ENCODE assay signal across 1 cellular context in the genomic region with DNA sequence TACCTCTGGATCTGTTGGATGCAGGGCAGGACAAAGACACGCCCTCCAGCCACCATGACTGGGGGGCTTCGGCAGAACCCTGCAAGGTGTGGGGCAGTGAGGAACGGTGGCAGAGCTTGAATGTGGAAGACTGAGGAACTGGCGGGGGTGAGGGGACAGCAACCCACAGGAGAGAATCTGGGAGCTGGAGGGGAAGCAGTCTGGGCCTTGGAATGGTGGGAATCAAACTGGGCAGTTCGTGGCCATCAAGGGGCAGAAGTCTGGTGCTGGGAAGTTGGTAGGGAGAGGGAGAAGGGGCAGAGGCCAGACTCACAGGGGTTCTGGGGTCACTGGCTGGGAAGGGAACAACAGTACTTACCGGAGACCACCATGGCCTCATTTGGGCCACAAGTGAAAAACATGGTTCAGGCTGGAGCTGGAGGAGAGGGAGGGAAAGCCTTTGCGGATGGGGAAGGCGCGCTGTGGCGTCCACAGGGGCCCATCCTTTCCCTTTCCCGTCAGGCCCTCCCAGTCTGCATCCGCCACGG.
TF ChIP-seq lines count a peak whose summit lies in the region.

No MANE protein-coding gene starts in this region.

TF ChIP-seq in K562, 482 proteins besides CTCF, POLR2A, EP300 and RAD21 (continues in another document):
- TF ChIP-seq TOE1 (IDR thresholded peaks at IDR 0.05; ENCODE audit: borderline replicate concordance) (peak; percentile 22; the same call in 1 of the 2 replicates), TOE1 (CRISPR knock-in tag; IDR thresholded peaks at IDR 0.05; ENCODE audit: borderline replicate concordance, low read depth) (no peak), SIRT6 (IDR thresholded peaks at IDR 0.05; ENCODE audit: low read depth, low read length) (peak; percentile 9), ASH1L (IDR thresholded peaks at IDR 0.05; ENCODE audit: borderline replicate concordance, low read depth, partially characterized antibody) (peak; percentile 8), CHD1 (IDR thresholded peaks at IDR 0.05; ENCODE audit: low read length) (peak; percentile 66), SMARCE1 (IDR thresholded peaks at IDR 0.05) (0 out of 2 replicates have a peak, but pooled peaks have one; percentile 57), NR2C2 (CRISPR knock-in tag; IDR thresholded peaks at IDR 0.05) (0 out of 2 replicates have a peak, but pooled peaks have one; percentile 50), NR2C2 (tag; IDR thresholded peaks at IDR 0.05) (no peak), RBM34 (IDR thresholded peaks at IDR 0.05; ENCODE audit: borderline replicate concordance, insufficient read depth, low read length) (no peak), BACH1 (tag; IDR thresholded peaks at IDR 0.05) (no peak), GATAD2B (IDR thresholded peaks at IDR 0.05; ENCODE audit: borderline replicate concordance) (no peak), HDAC2 (IDR thresholded peaks at IDR 0.05) (0 out of 2 replicates have a peak, but pooled peaks have one; percentile 28), PHB (CRISPR knock-in tag; IDR thresholded peaks at IDR 0.05) (peak; percentile 7; the same call in 1 of the 2 replicates), HDGF (IDR thresholded peaks at IDR 0.05) (peak; percentile 86; the same call in 1 of the 2 replicates), BRD4 (IDR thresholded peaks at IDR 0.05) (no peak), ZNF274 (IDR thresholded peaks at IDR 0.05; ENCODE audit: borderline replicate concordance, low read depth, low read length) (no peak), ARHGAP35 (IDR thresholded peaks at IDR 0.05; ENCODE audit: partially characterized antibody) (peak; percentile 70), NR4A1 (CRISPR knock-in tag; IDR thresholded peaks at IDR 0.05) (no peak), NR4A1 (tag; IDR thresholded peaks at IDR 0.05) (0 out of 2 replicates have a peak, but pooled peaks have one; percentile 11)
- TF ChIP-seq, protein P1, sequence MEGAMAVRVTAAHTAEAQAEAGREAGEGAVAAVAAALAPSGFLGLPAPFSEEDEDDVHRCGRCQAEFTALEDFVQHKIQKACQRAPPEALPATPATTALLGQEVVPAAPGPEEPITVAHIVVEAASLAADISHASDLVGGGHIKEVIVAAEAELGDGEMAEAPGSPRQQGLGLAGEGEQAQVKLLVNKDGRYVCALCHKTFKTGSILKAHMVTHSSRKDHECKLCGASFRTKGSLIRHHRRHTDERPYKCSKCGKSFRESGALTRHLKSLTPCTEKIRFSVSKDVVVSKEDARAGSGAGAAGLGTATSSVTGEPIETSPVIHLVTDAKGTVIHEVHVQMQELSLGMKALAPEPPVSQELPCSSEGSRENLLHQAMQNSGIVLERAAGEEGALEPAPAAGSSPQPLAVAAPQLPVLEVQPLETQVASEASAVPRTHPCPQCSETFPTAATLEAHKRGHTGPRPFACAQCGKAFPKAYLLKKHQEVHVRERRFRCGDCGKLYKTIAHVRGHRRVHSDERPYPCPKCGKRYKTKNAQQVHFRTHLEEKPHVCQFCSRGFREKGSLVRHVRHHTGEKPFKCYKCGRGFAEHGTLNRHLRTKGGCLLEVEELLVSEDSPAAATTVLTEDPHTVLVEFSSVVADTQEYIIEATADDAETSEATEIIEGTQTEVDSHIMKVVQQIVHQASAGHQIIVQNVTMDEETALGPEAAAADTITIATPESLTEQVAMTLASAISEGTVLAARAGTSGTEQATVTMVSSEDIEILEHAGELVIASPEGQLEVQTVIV (CRISPR knock-in tag; IDR thresholded peaks at IDR 0.05; ENCODE audit: borderline replicate concordance) = no peak
- TF ChIP-seq, protein P2, sequence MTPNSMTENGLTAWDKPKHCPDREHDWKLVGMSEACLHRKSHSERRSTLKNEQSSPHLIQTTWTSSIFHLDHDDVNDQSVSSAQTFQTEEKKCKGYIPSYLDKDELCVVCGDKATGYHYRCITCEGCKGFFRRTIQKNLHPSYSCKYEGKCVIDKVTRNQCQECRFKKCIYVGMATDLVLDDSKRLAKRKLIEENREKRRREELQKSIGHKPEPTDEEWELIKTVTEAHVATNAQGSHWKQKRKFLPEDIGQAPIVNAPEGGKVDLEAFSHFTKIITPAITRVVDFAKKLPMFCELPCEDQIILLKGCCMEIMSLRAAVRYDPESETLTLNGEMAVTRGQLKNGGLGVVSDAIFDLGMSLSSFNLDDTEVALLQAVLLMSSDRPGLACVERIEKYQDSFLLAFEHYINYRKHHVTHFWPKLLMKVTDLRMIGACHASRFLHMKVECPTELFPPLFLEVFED (CRISPR knock-in tag; conservative IDR thresholded peaks at IDR 0.05) = no peak
- TF ChIP-seq, protein P3, sequence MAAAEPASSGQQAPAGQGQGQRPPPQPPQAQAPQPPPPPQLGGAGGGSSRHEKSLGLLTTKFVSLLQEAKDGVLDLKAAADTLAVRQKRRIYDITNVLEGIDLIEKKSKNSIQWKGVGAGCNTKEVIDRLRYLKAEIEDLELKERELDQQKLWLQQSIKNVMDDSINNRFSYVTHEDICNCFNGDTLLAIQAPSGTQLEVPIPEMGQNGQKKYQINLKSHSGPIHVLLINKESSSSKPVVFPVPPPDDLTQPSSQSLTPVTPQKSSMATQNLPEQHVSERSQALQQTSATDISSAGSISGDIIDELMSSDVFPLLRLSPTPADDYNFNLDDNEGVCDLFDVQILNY (CRISPR knock-in tag; IDR thresholded peaks at IDR 0.05) = 0 out of 2 replicates have a peak, but pooled peaks have one; percentile 42
- TF ChIP-seq, protein P4, sequence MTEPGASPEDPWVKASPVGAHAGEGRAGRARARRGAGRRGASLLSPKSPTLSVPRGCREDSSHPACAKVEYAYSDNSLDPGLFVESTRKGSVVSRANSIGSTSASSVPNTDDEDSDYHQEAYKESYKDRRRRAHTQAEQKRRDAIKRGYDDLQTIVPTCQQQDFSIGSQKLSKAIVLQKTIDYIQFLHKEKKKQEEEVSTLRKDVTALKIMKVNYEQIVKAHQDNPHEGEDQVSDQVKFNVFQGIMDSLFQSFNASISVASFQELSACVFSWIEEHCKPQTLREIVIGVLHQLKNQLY (CRISPR knock-in tag; conservative IDR thresholded peaks at IDR 0.05) = peak in 1 of 2 experiments; percentile 55; a peak in 1 of 4 replicates
- TF ChIP-seq, protein P5, sequence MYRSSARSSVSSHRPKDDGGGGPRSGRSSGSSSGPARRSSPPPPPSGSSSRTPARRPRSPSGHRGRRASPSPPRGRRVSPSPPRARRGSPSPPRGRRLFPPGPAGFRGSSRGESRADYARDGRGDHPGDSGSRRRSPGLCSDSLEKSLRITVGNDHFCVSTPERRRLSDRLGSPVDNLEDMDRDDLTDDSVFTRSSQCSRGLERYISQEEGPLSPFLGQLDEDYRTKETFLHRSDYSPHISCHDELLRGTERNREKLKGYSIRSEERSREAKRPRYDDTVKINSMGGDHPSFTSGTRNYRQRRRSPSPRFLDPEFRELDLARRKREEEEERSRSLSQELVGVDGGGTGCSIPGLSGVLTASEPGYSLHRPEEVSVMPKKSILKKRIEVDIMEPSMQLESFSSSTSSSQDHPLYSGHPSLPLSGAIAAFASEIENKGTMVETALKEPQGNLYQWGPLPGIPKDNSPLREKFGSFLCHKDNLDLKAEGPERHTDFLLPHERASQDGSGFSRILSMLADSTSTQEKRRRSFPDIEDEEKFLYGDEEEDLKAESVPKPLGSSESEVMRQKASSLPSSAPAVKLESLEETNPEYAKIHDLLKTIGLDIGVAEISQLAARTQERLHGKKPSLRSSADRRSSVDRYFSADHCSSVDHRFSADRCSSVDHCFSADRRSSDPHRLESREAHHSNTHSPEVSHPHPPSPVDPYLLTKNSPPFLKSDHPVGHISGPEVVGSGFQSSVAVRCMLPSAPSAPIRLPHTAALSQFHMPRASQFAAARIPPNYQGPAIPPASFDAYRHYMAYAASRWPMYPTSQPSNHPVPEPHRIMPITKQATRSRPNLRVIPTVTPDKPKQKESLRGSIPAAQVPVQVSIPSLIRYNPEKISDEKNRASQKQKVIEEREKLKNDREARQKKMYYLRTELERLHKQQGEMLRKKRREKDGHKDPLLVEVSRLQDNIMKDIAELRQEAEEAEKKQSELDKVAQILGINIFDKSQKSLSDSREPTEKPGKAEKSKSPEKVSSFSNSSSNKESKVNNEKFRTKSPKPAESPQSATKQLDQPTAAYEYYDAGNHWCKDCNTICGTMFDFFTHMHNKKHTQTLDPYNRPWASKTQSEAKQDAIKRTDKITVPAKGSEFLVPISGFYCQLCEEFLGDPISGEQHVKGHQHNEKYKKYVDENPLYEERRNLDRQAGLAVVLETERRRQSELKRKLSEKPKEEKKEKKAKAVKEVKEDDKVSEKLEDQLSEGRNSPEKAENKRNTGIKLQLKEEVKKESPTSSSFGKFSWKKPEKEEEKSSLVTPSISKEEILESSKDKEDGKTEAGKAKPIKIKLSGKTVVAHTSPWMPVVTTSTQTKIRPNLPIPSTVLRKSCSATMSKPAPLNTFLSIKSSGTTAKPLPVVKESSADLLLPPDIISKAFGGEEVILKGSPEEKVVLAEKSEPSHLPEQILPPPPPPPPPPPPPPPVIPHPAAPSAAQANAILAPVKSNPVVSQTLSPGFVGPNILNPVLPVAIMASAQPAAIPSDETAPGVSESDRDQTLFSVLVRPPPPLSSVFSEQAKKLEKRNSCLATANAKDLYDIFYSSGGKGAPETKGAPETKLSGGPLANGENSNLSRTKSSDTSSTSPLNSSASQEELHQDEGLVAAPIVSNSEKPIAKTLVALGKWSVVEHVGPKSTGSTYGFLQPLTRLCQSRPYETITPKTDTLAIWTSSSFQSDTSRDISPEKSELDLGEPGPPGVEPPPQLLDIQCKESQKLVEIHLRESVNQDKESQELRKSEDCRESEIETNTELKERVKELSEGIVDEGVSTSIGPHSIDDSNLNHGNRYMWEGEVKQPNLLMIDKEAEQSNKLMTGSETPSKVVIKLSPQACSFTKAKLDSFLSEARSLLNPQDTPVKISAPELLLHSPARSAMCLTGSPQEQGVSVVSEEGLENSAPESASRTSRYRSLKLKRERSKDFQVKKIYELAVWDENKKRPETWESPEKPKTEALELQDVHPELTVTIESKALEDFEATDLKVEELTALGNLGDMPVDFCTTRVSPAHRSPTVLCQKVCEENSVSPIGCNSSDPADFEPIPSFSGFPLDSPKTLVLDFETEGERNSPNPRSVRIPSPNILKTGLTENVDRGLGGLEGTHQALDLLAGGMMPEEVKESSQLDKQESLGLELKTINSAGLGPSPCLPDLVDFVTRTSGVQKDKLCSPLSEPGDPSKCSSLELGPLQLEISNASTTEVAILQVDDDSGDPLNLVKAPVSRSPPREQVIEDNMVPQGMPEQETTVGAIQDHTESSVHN (IDR thresholded peaks at IDR 0.05; ENCODE audit: borderline replicate concordance in 1 of 2, low read depth in 1 of 2) = 0 out of 4 replicates have a peak, but pooled peaks of 1 of the 2 experiments have one; percentile 4
- TF ChIP-seq, protein P6, sequence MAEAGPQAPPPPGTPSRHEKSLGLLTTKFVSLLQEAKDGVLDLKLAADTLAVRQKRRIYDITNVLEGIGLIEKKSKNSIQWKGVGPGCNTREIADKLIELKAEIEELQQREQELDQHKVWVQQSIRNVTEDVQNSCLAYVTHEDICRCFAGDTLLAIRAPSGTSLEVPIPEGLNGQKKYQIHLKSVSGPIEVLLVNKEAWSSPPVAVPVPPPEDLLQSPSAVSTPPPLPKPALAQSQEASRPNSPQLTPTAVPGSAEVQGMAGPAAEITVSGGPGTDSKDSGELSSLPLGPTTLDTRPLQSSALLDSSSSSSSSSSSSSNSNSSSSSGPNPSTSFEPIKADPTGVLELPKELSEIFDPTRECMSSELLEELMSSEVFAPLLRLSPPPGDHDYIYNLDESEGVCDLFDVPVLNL (CRISPR knock-in tag; IDR thresholded peaks at IDR 0.05; ENCODE audit: low read depth) = 0 out of 2 replicates have a peak, but pooled peaks have one; percentile 26
- TF ChIP-seq, protein P7, sequence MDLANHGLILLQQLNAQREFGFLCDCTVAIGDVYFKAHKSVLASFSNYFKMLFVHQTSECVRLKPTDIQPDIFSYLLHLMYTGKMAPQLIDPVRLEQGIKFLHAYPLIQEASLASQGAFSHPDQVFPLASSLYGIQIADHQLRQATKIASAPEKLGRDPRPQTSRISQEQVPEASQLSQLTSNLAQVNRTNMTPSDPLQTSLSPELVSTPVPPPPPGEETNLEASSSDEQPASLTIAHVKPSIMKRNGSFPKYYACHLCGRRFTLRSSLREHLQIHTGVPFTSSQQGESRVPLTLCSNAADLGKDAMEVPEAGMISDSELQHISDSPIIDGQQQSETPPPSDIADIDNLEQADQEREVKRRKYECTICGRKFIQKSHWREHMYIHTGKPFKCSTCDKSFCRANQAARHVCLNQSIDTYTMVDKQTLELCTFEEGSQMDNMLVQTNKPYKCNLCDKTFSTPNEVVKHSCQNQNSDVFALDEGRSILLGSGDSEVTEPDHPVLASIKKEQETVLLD (IDR thresholded peaks at IDR 0.05) = 0 out of 2 replicates have a peak, but pooled peaks have one; percentile 28
- TF ChIP-seq, protein P8, sequence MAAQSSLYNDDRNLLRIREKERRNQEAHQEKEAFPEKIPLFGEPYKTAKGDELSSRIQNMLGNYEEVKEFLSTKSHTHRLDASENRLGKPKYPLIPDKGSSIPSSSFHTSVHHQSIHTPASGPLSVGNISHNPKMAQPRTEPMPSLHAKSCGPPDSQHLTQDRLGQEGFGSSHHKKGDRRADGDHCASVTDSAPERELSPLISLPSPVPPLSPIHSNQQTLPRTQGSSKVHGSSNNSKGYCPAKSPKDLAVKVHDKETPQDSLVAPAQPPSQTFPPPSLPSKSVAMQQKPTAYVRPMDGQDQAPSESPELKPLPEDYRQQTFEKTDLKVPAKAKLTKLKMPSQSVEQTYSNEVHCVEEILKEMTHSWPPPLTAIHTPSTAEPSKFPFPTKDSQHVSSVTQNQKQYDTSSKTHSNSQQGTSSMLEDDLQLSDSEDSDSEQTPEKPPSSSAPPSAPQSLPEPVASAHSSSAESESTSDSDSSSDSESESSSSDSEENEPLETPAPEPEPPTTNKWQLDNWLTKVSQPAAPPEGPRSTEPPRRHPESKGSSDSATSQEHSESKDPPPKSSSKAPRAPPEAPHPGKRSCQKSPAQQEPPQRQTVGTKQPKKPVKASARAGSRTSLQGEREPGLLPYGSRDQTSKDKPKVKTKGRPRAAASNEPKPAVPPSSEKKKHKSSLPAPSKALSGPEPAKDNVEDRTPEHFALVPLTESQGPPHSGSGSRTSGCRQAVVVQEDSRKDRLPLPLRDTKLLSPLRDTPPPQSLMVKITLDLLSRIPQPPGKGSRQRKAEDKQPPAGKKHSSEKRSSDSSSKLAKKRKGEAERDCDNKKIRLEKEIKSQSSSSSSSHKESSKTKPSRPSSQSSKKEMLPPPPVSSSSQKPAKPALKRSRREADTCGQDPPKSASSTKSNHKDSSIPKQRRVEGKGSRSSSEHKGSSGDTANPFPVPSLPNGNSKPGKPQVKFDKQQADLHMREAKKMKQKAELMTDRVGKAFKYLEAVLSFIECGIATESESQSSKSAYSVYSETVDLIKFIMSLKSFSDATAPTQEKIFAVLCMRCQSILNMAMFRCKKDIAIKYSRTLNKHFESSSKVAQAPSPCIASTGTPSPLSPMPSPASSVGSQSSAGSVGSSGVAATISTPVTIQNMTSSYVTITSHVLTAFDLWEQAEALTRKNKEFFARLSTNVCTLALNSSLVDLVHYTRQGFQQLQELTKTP (IDR thresholded peaks at IDR 0.05; ENCODE audit: low read depth in 1 of 2, partially characterized antibody in 2 of 2) = peak in 1 of 2 experiments; percentile 17
